ENCODE assay signal across 9 cellular contexts in the genomic region with DNA sequence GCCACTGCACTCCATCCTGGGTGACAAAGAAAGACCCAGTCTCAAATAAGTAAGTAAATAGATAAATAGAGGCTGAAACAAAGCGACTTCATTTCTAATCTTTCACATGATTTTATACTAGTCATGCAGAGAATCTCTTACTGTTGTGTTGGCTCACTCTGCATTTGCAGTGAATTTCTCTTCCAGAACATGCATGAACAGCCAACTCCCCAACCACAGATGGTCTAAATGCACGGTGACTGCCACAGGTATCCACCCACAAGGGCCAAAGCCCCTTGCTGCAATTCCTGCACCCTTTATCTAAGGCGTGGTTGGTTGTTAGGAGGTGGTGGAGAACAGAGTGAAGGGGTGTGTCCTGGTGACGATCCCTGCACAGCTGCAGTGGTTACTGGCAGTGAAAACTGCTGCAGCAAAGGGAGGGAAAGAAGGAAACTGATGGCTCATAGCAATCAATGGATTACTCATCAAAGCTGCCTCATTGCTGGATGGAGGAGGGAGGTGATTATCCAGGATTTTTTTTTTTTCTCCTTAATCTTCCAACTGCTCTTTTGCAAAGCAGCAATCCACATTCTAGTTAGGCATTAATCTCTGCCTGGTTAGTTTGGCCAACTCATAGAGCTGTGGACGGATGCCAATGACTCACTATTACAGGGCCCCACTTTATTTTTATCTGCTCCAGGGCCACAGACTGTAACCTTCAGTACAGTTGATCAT. TPM values are rescaled to one million over a fixed set of nuclear protein-coding genes. Genes with fewer than 3 reads are reported as not detected.
DNase-seq lines count a peak whose midpoint lies in the region; ATAC-seq lines count a peak whose summit lies in the region.
"Had no signal": no experiment of that assay in that cellular context is flagged by ENCODE, and none has a peak within 500 bp of the region (broad histone marks: within the 10 kb centered on the region; RNA-seq: fewer than 3 reads in every experiment).

No MANE protein-coding gene starts in this region.

- DNase-seq in DMS53 (lab: John Stamatoyannopoulos, UW): peak; percentile 57
- peak; percentile 55 for DNase-seq in HK-2 (ENCODE audit: unreplicated experiment)
- DNase-seq in activated T-helper 1 cell treated with anti-CD3 and anti-CD28 coated beads, Interleukin-12 subunit alpha, Interleukin-12 subunit beta, Interleukin-2, Interleukin-4 antibody, amounts not matched to agents 30 ng/mL and 10 ng/mL and 1 ng/mL, durations not matched to agents 14 hours and 24 hours and 36 hours (ENCODE audit: low spot score): no peak
- peak; percentile 15 for DNase-seq in iPS-NIHi11 (ENCODE audit: low spot score)
- DNase-seq in stromal cell of bone marrow (ENCODE audit: low read depth): peak; percentile 95
- no peak for DNase-seq in NCI-H345 treated with DMSO at 0.1 percent for 48 hours (lab: John Stamatoyannopoulos, UW; ENCODE audit: unreplicated experiment)
- DNase-seq in NCI-H526 treated with DMSO at 0.1 percent for 48 hours (lab: John Stamatoyannopoulos, UW): no peak

- H3K36me3 Mint-ChIP-seq in activated T-helper 1 cell treated with anti-CD3 and anti-CD28 coated beads, Interleukin-12 subunit alpha, Interleukin-12 subunit beta, Interleukin-2, Interleukin-4 antibody, amounts not matched to agents 30 ng/mL and 10 ng/mL and 1 ng/mL, durations not matched to agents 14 hours and 24 hours and 36 hours (ENCODE audit: low read depth): peaks cover 2% of the 10 kb centered on the region

- H3K9me3 Mint-ChIP-seq in activated T-helper 1 cell treated with anti-CD3 and anti-CD28 coated beads, Interleukin-12 subunit alpha, Interleukin-12 subunit beta, Interleukin-2, Interleukin-4 antibody, amounts not matched to agents 30 ng/mL and 10 ng/mL and 1 ng/mL, durations not matched to agents 14 hours and 24 hours and 36 hours: peaks cover 10% of the 10 kb centered on the region
- H3K9me3 Mint-ChIP-seq: T-helper 1 cell treated with Interleukin-12 subunit alpha and Interleukin-12 subunit beta and Interleukin-4 antibody, amounts not matched to agents 30 μg/mL and 1 μg/mL, for 36 hours had no signal

- no peak overlapping the region for H3K4me3 Mint-ChIP-seq in activated T-helper 1 cell treated with anti-CD3 and anti-CD28 coated beads, Interleukin-12 subunit alpha, Interleukin-12 subunit beta, Interleukin-2, Interleukin-4 antibody, amounts not matched to agents 30 ng/mL and 10 ng/mL and 1 ng/mL, durations not matched to agents 14 hours and 24 hours and 36 hours
- H3K4me3 Mint-ChIP-seq: T-helper 1 cell treated with Interleukin-12 subunit alpha and Interleukin-12 subunit beta and Interleukin-4 antibody, amounts not matched to agents 30 μg/mL and 1 μg/mL, for 36 hours had no signal

- intact Hi-C loops in activated T-helper 1 cell treated with anti-CD3 and anti-CD28 coated beads, Interleukin-12 subunit alpha, Interleukin-12 subunit beta, Interleukin-2, Interleukin-4 antibody, amounts not matched to agents 30 ng/mL and 10 ng/mL and 1 ng/mL, durations not matched to agents 14 hours and 24 hours and 36 hours (cut with micrococcal nuclease): loop anchor here (1.0 to 5.0 kb wide), 7 partner anchors 19 to 436 kb away; partner anchors contain the start of genes ENKUR, PRTFDC1 and THNSL1

- H3K4me1 Mint-ChIP-seq in activated T-helper 1 cell treated with anti-CD3 and anti-CD28 coated beads, Interleukin-12 subunit alpha, Interleukin-12 subunit beta, Interleukin-2, Interleukin-4 antibody, amounts not matched to agents 30 ng/mL and 10 ng/mL and 1 ng/mL, durations not matched to agents 14 hours and 24 hours and 36 hours (ENCODE audit: low read depth): peaks cover 33% of the 10 kb centered on the region

- no peaks in the 10 kb centered on the region for H3K27me3 Mint-ChIP-seq in activated T-helper 1 cell treated with anti-CD3 and anti-CD28 coated beads, Interleukin-12 subunit alpha, Interleukin-12 subunit beta, Interleukin-2, Interleukin-4 antibody, amounts not matched to agents 30 ng/mL and 10 ng/mL and 1 ng/mL, durations not matched to agents 14 hours and 24 hours and 36 hours (ENCODE audit: insufficient read depth)

- H3K27ac Mint-ChIP-seq in activated T-helper 1 cell treated with anti-CD3 and anti-CD28 coated beads, Interleukin-12 subunit alpha, Interleukin-12 subunit beta, Interleukin-2, Interleukin-4 antibody, amounts not matched to agents 30 ng/mL and 10 ng/mL and 1 ng/mL, durations not matched to agents 14 hours and 24 hours and 36 hours: peak overlapping the region; percentile 73
- H3K27ac Mint-ChIP-seq: T-helper 1 cell treated with Interleukin-12 subunit alpha and Interleukin-12 subunit beta and Interleukin-4 antibody, amounts not matched to agents 30 μg/mL and 1 μg/mL, for 36 hours had no signal

- peak; percentile 43 for ATAC-seq in GM19395 (IDR thresholded peaks at IDR 0.05; ENCODE audit: unreplicated experiment)

RNA-seq across cellular contexts. Expression of gene PRTFDC1, which starts 50.6 kb away (rescaled TPM):
- 0.32 and 0.57 TPM in 2 replicates for total RNA-seq in activated T-helper 1 cell treated with anti-CD3 and anti-CD28 coated beads, Interleukin-12 subunit alpha, Interleukin-12 subunit beta, Interleukin-2, Interleukin-4 antibody, amounts not matched to agents 30 ng/mL and 10 ng/mL and 1 ng/mL, durations not matched to agents 14 hours and 24 hours and 36 hours

Comparison
In these comparisons a context has a peak if more than half of its experiments do, and no peak if none do; other contexts are left out.
1. DNase-seq: peak in DMS53 (single experiment), HK-2 (single experiment), iPS-NIHi11 (single experiment) and stromal cell of bone marrow (single experiment); none in activated T-helper 1 cell treated with anti-CD3 and anti-CD28 coated beads, Interleukin-12 subunit alpha, Interleukin-12 subunit beta, Interleukin-2, Interleukin-4 antibody, amounts not matched to agents 30 ng/mL and 10 ng/mL and 1 ng/mL, durations not matched to agents 14 hours and 24 hours and 36 hours (single experiment), NCI-H345 treated with DMSO at 0.1 percent for 48 hours (single experiment) and NCI-H526 treated with DMSO at 0.1 percent for 48 hours (single experiment).